8 cellular contexts compared by ENCODE assay signal in the genomic region with DNA sequence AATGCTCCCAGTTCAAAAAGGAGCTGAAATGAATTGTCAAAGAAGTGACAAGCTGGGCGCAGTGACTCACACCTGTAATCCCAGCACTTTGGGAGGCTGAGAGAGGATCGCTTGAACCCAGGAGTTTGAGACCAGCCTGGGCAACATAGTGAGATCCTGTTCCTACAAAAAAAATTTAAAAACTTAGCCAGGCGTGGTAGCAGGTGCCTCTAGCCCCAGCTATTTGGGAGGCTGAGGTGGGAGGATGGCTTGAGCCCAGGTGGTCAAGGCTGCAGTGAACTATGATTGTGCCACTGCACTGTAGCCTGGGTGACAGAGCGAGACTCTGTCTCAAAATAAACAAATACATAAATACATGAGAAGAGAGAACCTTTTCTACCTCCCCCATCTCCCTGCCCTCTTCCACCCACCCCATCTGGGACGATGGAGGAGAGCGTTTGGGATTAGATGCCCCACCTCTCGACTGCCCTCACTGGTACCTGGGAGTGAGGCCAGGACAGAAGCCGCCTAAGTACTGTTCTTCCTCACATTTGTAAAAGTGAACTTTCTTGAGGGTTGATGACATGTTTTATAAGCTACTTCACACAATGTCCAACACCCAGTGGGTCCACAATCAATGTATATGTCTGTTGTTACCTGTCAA. TPM values are rescaled to one million over a fixed set of nuclear protein-coding genes. Genes with fewer than 3 reads are reported as not detected.
DNase-seq lines count a peak whose midpoint lies in the region; ATAC-seq, FAIRE-seq and TF ChIP-seq lines count a peak whose summit lies in the region.
"Had no signal": no experiment of that assay in that cellular context is flagged by ENCODE, and none has a peak within 500 bp of the region (broad histone marks: within the 10 kb centered on the region; RNA-seq: fewer than 3 reads in every experiment).

No MANE protein-coding gene starts in this region.

- no peak for ATAC-seq in stimulated activated naive B cell treated with anti-CD40 and anti-IgM and Interleukin-4, amounts not matched to agents 10 μg/mL and 1 μg/mL and 100 μg/mL, for 72 hours (replicated peaks)
- ATAC-seq in HG03025 (IDR thresholded peaks at IDR 0.05; ENCODE audit: low FRiP score, unreplicated experiment), result no peak

- peak overlapping the region; percentile 94 for H3K4me3 Mint-ChIP-seq in activated naive CD8-positive, alpha-beta T cell
- H3K4me3 Mint-ChIP-seq in stimulated activated naive B cell treated with anti-CD40 and anti-IgM and Interleukin-4, amounts not matched to agents 10 μg/mL and 1 μg/mL and 100 μg/mL, for 72 hours, result peak overlapping the region; percentile 96 to 98

- H3K36me3 ChIP-seq in keratinocyte (ENCODE audit: control insufficient read depth in 2 of 2, extremely low read depth in 1 of 2, insufficient read depth in 2 of 2, low read length in 2 of 2), result peaks cover 0 to 8% of the 10 kb centered on the region in 2 experiments

- dilution Hi-C loops in keratinocyte (cut with MboI; ENCODE audit: extremely low pct_ligation_motif_present, low sequenced_read_pairs), result no loop called here

- TF ChIP-seq CTCF in HL-60 (IDR thresholded peaks at IDR 0.05; ENCODE audit: insufficient read depth, low read length), result no peak
- TF ChIP-seq CTCF in keratinocyte (optimal IDR thresholded peaks at IDR 0.05 in 1 of 3, IDR thresholded peaks at IDR 0.05 in 1 of 3, conservative IDR thresholded peaks at IDR 0.05 in 1 of 3; ENCODE audit: extremely low read depth in 1 of 3, insufficient read depth in 2 of 3, low read length in 3 of 3), result no peak

- H2AFZ ChIP-seq in keratinocyte (ENCODE audit: control insufficient read depth, low read length), result no peak overlapping the region

- peak overlapping the region; percentile 100 for H3K27ac Mint-ChIP-seq in activated naive CD8-positive, alpha-beta T cell
- H3K27ac Mint-ChIP-seq in stimulated activated naive B cell treated with anti-CD40 and anti-IgM and Interleukin-4, amounts not matched to agents 10 μg/mL and 1 μg/mL and 100 μg/mL, for 72 hours, result peak overlapping the region; percentile 96

- H3K79me2 ChIP-seq in keratinocyte (ENCODE audit: control insufficient read depth, insufficient read depth, low read length), result peaks cover 40% of the 10 kb centered on the region

- no peak for FAIRE-seq in keratinocyte (lab: Jason Lieb, UNC)

- no peak for DNase-seq in HL-60 (ENCODE audit: low read depth in 1 of 2, low spot score in 1 of 2)
- no peak for DNase-seq in keratinocyte (ENCODE audit: low read depth, low spot score)
- DNase-seq in stimulated activated naive B cell treated with anti-CD40 and anti-IgM and Interleukin-4, amounts not matched to agents 10 μg/mL and 1 μg/mL and 100 μg/mL, for 72 hours, result no peak
- DNase-seq in activated gamma-delta T cell (lab: John Stamatoyannopoulos, UW), result no peak
- no peak for DNase-seq in NCI-H2081 (lab: John Stamatoyannopoulos, UW)
- DNase-seq: RPMI8226 had no signal

- no peaks in the 10 kb centered on the region for H4K20me1 ChIP-seq in keratinocyte (ENCODE audit: control insufficient read depth, extremely low read depth, insufficient read depth, low read length)

- peaks cover 61% of the 10 kb centered on the region for H3K4me1 ChIP-seq in keratinocyte (ENCODE audit: control insufficient read depth, extremely low read depth, insufficient read depth, low read length)

- H3K4me2 ChIP-seq in keratinocyte (ENCODE audit: control insufficient read depth, extremely low read depth, insufficient read depth, low read depth, low read length), result peak overlapping the region; percentile 96

- H3K36me3 Mint-ChIP-seq in activated naive CD8-positive, alpha-beta T cell, result peaks cover 17% of the 10 kb centered on the region
- H3K36me3 Mint-ChIP-seq in stimulated activated naive B cell treated with anti-CD40 and anti-IgM and Interleukin-4, amounts not matched to agents 10 μg/mL and 1 μg/mL and 100 μg/mL, for 72 hours, result peaks cover 59 to 68% of the 10 kb centered on the region in 2 donors

- H3K27me3 ChIP-seq in HL-60 (ENCODE audit: insufficient read depth, poor library complexity, severe bottlenecking) (no peaks in the 10 kb centered on the region), keratinocyte (ENCODE audit: control insufficient read depth, extremely low read depth, insufficient read depth, low read length) (no peaks in the 10 kb centered on the region)

- H3K9me1 ChIP-seq in keratinocyte (ENCODE audit: control insufficient read depth, extremely low read depth, insufficient read depth, low read length), result peaks cover 3% of the 10 kb centered on the region

- H3K9ac ChIP-seq in keratinocyte (ENCODE audit: control insufficient read depth, extremely low read depth, insufficient read depth, low read length), result peak overlapping the region; percentile 19

- peaks cover 70% of the 10 kb centered on the region for H3K4me1 Mint-ChIP-seq in activated naive CD8-positive, alpha-beta T cell (ENCODE audit: low read depth)
- peaks cover 54 to 85% of the 10 kb centered on the region in 2 donors for H3K4me1 Mint-ChIP-seq in stimulated activated naive B cell treated with anti-CD40 and anti-IgM and Interleukin-4, amounts not matched to agents 10 μg/mL and 1 μg/mL and 100 μg/mL, for 72 hours

- H3K4me3 ChIP-seq in HL-60 (replicated peaks; ENCODE audit: insufficient read depth, low read length) (no peak overlapping the region; the same call in 1 of the 2 replicates), keratinocyte (ENCODE audit: control insufficient read depth in 2 of 3, extremely low read depth in 1 of 3, insufficient read depth in 2 of 3, low read depth in 1 of 3, low read length in 3 of 3) (peak overlapping the region in 2 of 3 experiments; percentile 47 to 56)

- no peaks in the 10 kb centered on the region for H3K9me3 Mint-ChIP-seq in activated naive CD8-positive, alpha-beta T cell (ENCODE audit: low read depth)
- no peaks in the 10 kb centered on the region for H3K9me3 Mint-ChIP-seq in stimulated activated naive B cell treated with anti-CD40 and anti-IgM and Interleukin-4, amounts not matched to agents 10 μg/mL and 1 μg/mL and 100 μg/mL, for 72 hours

- H3K27ac ChIP-seq in HL-60 (replicated peaks), result peak overlapping the region; percentile 38
- H3K27ac ChIP-seq in keratinocyte (ENCODE audit: control insufficient read depth, insufficient read depth, low read length), result peak overlapping the region; percentile 90

- no peaks in the 10 kb centered on the region for H3K27me3 Mint-ChIP-seq in activated naive CD8-positive, alpha-beta T cell
- H3K27me3 Mint-ChIP-seq in stimulated activated naive B cell treated with anti-CD40 and anti-IgM and Interleukin-4, amounts not matched to agents 10 μg/mL and 1 μg/mL and 100 μg/mL, for 72 hours, result no peaks in the 10 kb centered on the region

- no peaks in the 10 kb centered on the region for H3K9me3 ChIP-seq in keratinocyte (ENCODE audit: control insufficient read depth, low read depth, low read length)

RNA-seq across cellular contexts. Expression of a gene that starts 2.4 kb away (rescaled TPM):
- polyA plus RNA-seq in keratinocyte, result 60.5 to 79.1 TPM (median 77.8 TPM) in 3 replicates
- polyA plus RNA-seq in keratinocyte (2011; ENCODE audit: low read depth), result 27.2 TPM
- polyA plus RNA-seq in keratinocyte (2011; cell fraction: cytosol; rRNA removed), result 31.6 and 39.6 TPM in 2 replicates
- polyA plus RNA-seq in keratinocyte (2011; cell fraction: nucleus; rRNA removed), result 153 and 169 TPM in 2 replicates
- polyA plus RNA-seq in keratinocyte (2012; ENCODE audit: low replicate concordance), result 48.6 and 66.4 TPM in 2 replicates
- 90.9 to 242 TPM (median 99.7 TPM) in 3 replicates for polyA minus RNA-seq in keratinocyte
- 54.3 TPM for polyA minus RNA-seq in keratinocyte (2011; cell fraction: cytosol; rRNA and poly(A)+ RNA removed)
- 107 and 118 TPM in 2 replicates for polyA minus RNA-seq in keratinocyte (2011; cell fraction: nucleus; rRNA and poly(A)+ RNA removed)

RNA-seq across cellular contexts. Expression of a gene that starts 47.6 kb away (rescaled TPM):
- 54.7 to 59.8 TPM (median 55.9 TPM) in 3 replicates for polyA plus RNA-seq in keratinocyte
- 118 TPM for polyA plus RNA-seq in keratinocyte (2011; ENCODE audit: low read depth)
- 38.0 and 44.0 TPM in 2 replicates for polyA plus RNA-seq in keratinocyte (2011; cell fraction: cytosol; rRNA removed)
- polyA plus RNA-seq in keratinocyte (2011; cell fraction: nucleus; rRNA removed), result 22.4 and 22.7 TPM in 2 replicates
- 80.7 and 111 TPM in 2 replicates for polyA plus RNA-seq in keratinocyte (2012; ENCODE audit: low replicate concordance)
- 45.9 to 271 TPM (median 55.7 TPM) in 3 replicates for polyA minus RNA-seq in keratinocyte
- polyA minus RNA-seq in keratinocyte (2011; cell fraction: cytosol; rRNA and poly(A)+ RNA removed), result 30.9 TPM
- 15.0 and 16.2 TPM in 2 replicates for polyA minus RNA-seq in keratinocyte (2011; cell fraction: nucleus; rRNA and poly(A)+ RNA removed)
